ENCODE assay signal across 19 cellular contexts in the genomic region with DNA sequence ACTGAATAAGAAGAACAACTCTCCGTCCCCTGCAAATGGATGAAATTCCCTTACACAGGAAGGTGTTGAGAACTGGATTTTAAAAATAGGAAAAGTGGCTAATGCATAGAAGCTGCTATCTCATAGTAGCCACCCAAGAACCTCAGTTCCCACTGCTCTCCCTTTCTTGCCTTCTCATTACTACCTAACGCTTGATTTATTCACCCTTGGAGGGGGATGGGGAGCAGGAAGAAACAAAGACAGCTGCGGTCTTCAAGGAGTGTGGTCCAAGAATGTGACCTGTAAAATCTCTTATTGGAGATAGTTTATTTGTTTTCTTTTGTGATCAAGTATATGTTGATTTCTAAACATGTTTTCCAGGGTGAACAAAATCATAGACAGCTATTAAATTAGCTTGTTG.
"Had no signal": no experiment of that assay in that cellular context is flagged by ENCODE, and none has a peak within 500 bp of the region (broad histone marks: within the 10 kb centered on the region; RNA-seq: fewer than 3 reads in every experiment).

No MANE protein-coding gene starts in this region.

- H3K9me3 ChIP-seq: psoas muscle, spleen, tibial nerve had no signal

- H3K4me1 ChIP-seq: heart left ventricle, parathyroid adenoma, psoas muscle, spleen had no signal

- FAIRE-seq: endothelial cell of umbilical vein had no signal

- DNase-seq: activated B cell treated with CpG ODN at 0.5 μM for 24 hours; activated CD4-positive, alpha-beta T cell treated with anti-CD3 and anti-CD28 coated beads, Interleukin-2, amount 50 U/mL, for 1 hour; activated CD8-positive, alpha-beta T cell treated with anti-CD3 and anti-CD28 coated beads for 36 hours; activated gamma-delta T cell treated with Interleukin-2 at 50 U/mL for 16 hours; activated naive CD4-positive, alpha-beta T cell treated with anti-CD3 and anti-CD28 coated beads, Interleukin-2, amount 50 U/mL, for 16 hours; activated T-cell treated with anti-CD3 and anti-CD28 coated beads, Interleukin-2, amount 50 U/mL, for 4 hours; amniotic stem cell; cortex of kidney; effector memory CD8-positive, alpha-beta T cell; heart left ventricle; left ventricle myocardium superior; psoas muscle; spleen; stimulated activated naive CD4-positive, alpha-beta T cell; T-helper 17 cell had no signal

- H3K4me3 Mint-ChIP-seq: activated B cell treated with CpG ODN at 0.5 μM for 24 hours; activated CD8-positive, alpha-beta T cell treated with anti-CD3 and anti-CD28 coated beads for 36 hours; activated T-cell treated with anti-CD3 and anti-CD28 coated beads, Interleukin-2, amount 50 U/mL, for 4 hours; activated T-helper 17 cell treated with anti-CD3 and anti-CD28 coated beads, Interleukin-2, amount 50 U/mL, for 72 hours; effector memory CD8-positive, alpha-beta T cell; T-helper 17 cell had no signal

- ATAC-seq: activated CD8-positive, alpha-beta T cell treated with anti-CD3 and anti-CD28 coated beads for 36 hours; activated T-cell treated with anti-CD3 and anti-CD28 coated beads, Interleukin-2, amount 50 U/mL, for 4 hours; activated T-helper 17 cell treated with anti-CD3 and anti-CD28 coated beads, Interleukin-2, amount 50 U/mL, for 72 hours; effector memory CD8-positive, alpha-beta T cell; heart left ventricle; left ventricle myocardium superior; psoas muscle; T-helper 17 cell had no signal

- H3K36me3 ChIP-seq: heart left ventricle, spleen, tibial nerve had no signal

- H3K27ac ChIP-seq: heart left ventricle, parathyroid adenoma, psoas muscle, spleen, tibial nerve had no signal

- H3K4me3 ChIP-seq: heart left ventricle, psoas muscle, spleen, tibial nerve had no signal

- H3K27me3 ChIP-seq: heart left ventricle, tibial nerve had no signal

- H3K79me2 ChIP-seq: parathyroid adenoma had no signal

- H3K4me1 Mint-ChIP-seq: activated T-helper 17 cell treated with anti-CD3 and anti-CD28 coated beads, Interleukin-2, amount 50 U/mL, for 72 hours; T-helper 17 cell had no signal

- H3K9ac ChIP-seq: parathyroid adenoma had no signal

- H3K27ac Mint-ChIP-seq: activated B cell treated with CpG ODN at 0.5 μM for 24 hours; activated CD8-positive, alpha-beta T cell treated with anti-CD3 and anti-CD28 coated beads for 36 hours; activated T-helper 17 cell treated with anti-CD3 and anti-CD28 coated beads, Interleukin-2, amount 50 U/mL, for 72 hours; effector memory CD8-positive, alpha-beta T cell; T-helper 17 cell had no signal

- H3K9me3 Mint-ChIP-seq: activated B cell treated with CpG ODN at 0.5 μM for 24 hours; activated CD8-positive, alpha-beta T cell treated with anti-CD3 and anti-CD28 coated beads for 36 hours; activated T-cell treated with anti-CD3 and anti-CD28 coated beads, Interleukin-2, amount 50 U/mL, for 4 hours; activated T-helper 17 cell treated with anti-CD3 and anti-CD28 coated beads, Interleukin-2, amount 50 U/mL, for 72 hours; effector memory CD8-positive, alpha-beta T cell had no signal
